ENCODE assay signal across 8 cellular contexts in the genomic region with DNA sequence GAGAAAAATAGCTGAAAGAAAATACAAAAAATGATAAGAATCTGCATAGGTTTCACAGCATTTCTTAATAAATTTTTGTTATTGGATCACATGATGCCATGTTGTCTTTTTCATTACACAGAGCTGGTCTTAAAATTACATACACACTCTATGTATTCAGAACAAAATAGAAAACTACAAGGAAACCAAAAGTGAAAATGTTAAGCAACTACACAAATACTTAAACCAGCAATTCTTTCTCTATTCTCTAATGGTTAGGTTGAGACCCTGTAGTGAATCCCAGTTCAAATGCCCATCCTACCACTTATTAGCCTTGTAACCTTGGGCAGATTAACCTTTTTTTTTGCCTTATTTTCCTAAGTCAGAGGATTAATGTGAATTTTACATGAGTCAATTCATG.
"Had no signal": no experiment of that assay in that cellular context is flagged by ENCODE, and none has a peak within 500 bp of the region (broad histone marks: within the 10 kb centered on the region; RNA-seq: fewer than 3 reads in every experiment).

No MANE protein-coding gene starts in this region.

- ATAC-seq: HCT116, HepG2 had no signal

- DNase-seq: GM23248, GOT3, H7, HFFc6, KBM-7 had no signal

- H3K27ac ChIP-seq: GM23248 had no signal

- H3K4me3 ChIP-seq: GM23248, HAP-1 had no signal

- H2AFZ ChIP-seq: GM23248 had no signal

- H3K36me3 ChIP-seq: HAP-1 had no signal

- H3K9me3 ChIP-seq: HAP-1 had no signal

- H3K9ac ChIP-seq: GM23248 had no signal
